ENCODE assay signal across 18 cellular contexts in genomic region chr13:84121456-84121855, GRCh38.
DNase-seq lines count a peak whose midpoint lies in the region; ATAC-seq and TF ChIP-seq lines count a peak whose summit lies in the region.
"Had no signal": no experiment of that assay in that cellular context is flagged by ENCODE, and none has a peak within 500 bp of the region (broad histone marks: within the 10 kb centered on the region; RNA-seq: fewer than 3 reads in every experiment).

No MANE protein-coding gene starts in this region.

- H3K4me2 ChIP-seq in HCT116 (ENCODE audit: low read length) = no peak overlapping the region

- POLR2A ChIA-PET in HCT116 (lab: Charles Lee) = no interaction called here
- POLR2A ChIA-PET in activated CD4-positive, alpha-beta T cell treated with anti-CD3 and anti-CD28 coated beads, Interleukin-2, amount 10 ng/mL, durations not matched to agents 7 days and 5 days (lab: Charles Lee) = no interaction called here

- no peak overlapping the region for H3K27ac Mint-ChIP-seq in activated CD4-positive, alpha-beta T cell treated with anti-CD3 and anti-CD28 coated beads, Interleukin-2, amount 10 ng/mL, durations not matched to agents 7 days and 5 days
- H3K27ac Mint-ChIP-seq: B cell; effector memory CD8-positive, alpha-beta T cell had no signal

- TF ChIP-seq CTCF in HCT116 (IDR thresholded peaks at IDR 0.05 in 2 of 3, conservative IDR thresholded peaks at IDR 0.05 in 1 of 3; ENCODE audit: borderline replicate concordance in 1 of 3, insufficient read depth in 1 of 3, low read depth in 2 of 3, low read length in 2 of 3) = no peak
- TF ChIP-seq CTCF in BE2C (IDR thresholded peaks at IDR 0.05; ENCODE audit: low read depth, low read length) = no peak

- no TSS peak for BruUV-seq in HCT116 (replicated peaks; lab: Mats Ljungman, UMichigan)

- H4K20me1 ChIP-seq in HCT116 (ENCODE audit: insufficient read depth) = no peaks in the 10 kb centered on the region

- no peaks in the 10 kb centered on the region for H3K9me3 Mint-ChIP-seq in activated CD4-positive, alpha-beta T cell treated with anti-CD3 and anti-CD28 coated beads, Interleukin-2, amount 10 ng/mL, durations not matched to agents 7 days and 5 days
- H3K9me3 Mint-ChIP-seq: effector memory CD8-positive, alpha-beta T cell had no signal

- intact Hi-C loops in HCT116 (cut with micrococcal nuclease) = no loop called here

- no peaks in the 10 kb centered on the region for H3K4me1 Mint-ChIP-seq in activated CD4-positive, alpha-beta T cell treated with anti-CD3 and anti-CD28 coated beads, Interleukin-2, amount 10 ng/mL, durations not matched to agents 7 days and 5 days
- H3K4me1 Mint-ChIP-seq: B cell had no signal

- no peak for ATAC-seq in HCT116
- no peak for ATAC-seq in HG03521 (IDR thresholded peaks at IDR 0.05; ENCODE audit: unreplicated experiment)
- ATAC-seq: effector memory CD8-positive, alpha-beta T cell had no signal

- DNase-seq in AG08396 (ENCODE audit: low spot score) (peak; percentile 6), HCT116 (ENCODE audit: low read depth, low spot score) (no peak), astrocyte of the hippocampus (ENCODE audit: low read depth, low spot score) (peak; percentile 44), iris pigment epithelial cell (ENCODE audit: low read depth) (peak; percentile 0), NCI-H526 treated with DMSO at 0.1 percent for 48 hours (lab: John Stamatoyannopoulos, UW) (no peak), BE2C (no peak)
- no peak for DNase-seq in activated CD4-positive, alpha-beta T cell treated with anti-CD3 and anti-CD28 coated beads, Interleukin-2, amount 10 ng/mL, durations not matched to agents 7 days and 5 days
- DNase-seq: activated gamma-delta T cell; effector memory CD8-positive, alpha-beta T cell; Kasumi-1; kidney; NCI-H2029 treated with DMSO at 0.1 percent for 48 hours; stimulated activated CD4-positive, alpha-beta T cell treated with anti-CD3 and anti-CD28 coated beads, Interleukin-15, amount 100 ng/mL, for 24 hours had no signal

- RAD21 ChIA-PET in HCT116 (lab: Charles Lee; ENCODE audit: low non-redundant PET in 1 of 2, low total read pairs in 2 of 2, uncharacterized antibody in 2 of 2, unreplicated experiment in 2 of 2) = no interaction called here

- no peaks in the 10 kb centered on the region for H3K79me2 ChIP-seq in HCT116 (ENCODE audit: insufficient read depth, low read length)

- no peak overlapping the region for H3K4me3 Mint-ChIP-seq in activated CD4-positive, alpha-beta T cell treated with anti-CD3 and anti-CD28 coated beads, Interleukin-2, amount 10 ng/mL, durations not matched to agents 7 days and 5 days
- H3K4me3 Mint-ChIP-seq: B cell; effector memory CD8-positive, alpha-beta T cell had no signal

- no peaks in the 10 kb centered on the region for H3K36me3 Mint-ChIP-seq in activated CD4-positive, alpha-beta T cell treated with anti-CD3 and anti-CD28 coated beads, Interleukin-2, amount 10 ng/mL, durations not matched to agents 7 days and 5 days (ENCODE audit: low read depth)

- H3K27me3 ChIP-seq in HCT116 (ENCODE audit: insufficient read depth, low read length) (no peaks in the 10 kb centered on the region), BE2C (no peaks in the 10 kb centered on the region)
- H3K27me3 ChIP-seq: breast epithelium had no signal

- H3K9me2 ChIP-seq in HCT116 (ENCODE audit: insufficient read depth) = no peaks in the 10 kb centered on the region

- peak overlapping the region; percentile 16 for H2AFZ ChIP-seq in HCT116 (ENCODE audit: low read depth, low read length, poor library complexity, severe bottlenecking)

- no peak overlapping the region for H3K4me3 ChIP-seq in HCT116 (replicated peaks in 1 of 2; ENCODE audit: low read depth in 1 of 2, low read length in 2 of 2)
- H3K4me3 ChIP-seq in BE2C (ENCODE audit: low read depth, low read length) = no peak overlapping the region
- H3K4me3 ChIP-seq: breast epithelium, SK-N-MC had no signal

- H3K36me3 ChIP-seq in HCT116 (ENCODE audit: control insufficient read depth in 1 of 2, insufficient read depth in 2 of 2, low read length in 2 of 2) (no peaks in the 10 kb centered on the region), BE2C (no peaks in the 10 kb centered on the region)
- H3K36me3 ChIP-seq: breast epithelium had no signal

- H3K9ac ChIP-seq in HCT116 (ENCODE audit: low read length) = no peak overlapping the region

- TF ChIP-seq POLR2A in HCT116 (IDR thresholded peaks at IDR 0.05; ENCODE audit: borderline replicate concordance, extremely low read depth, insufficient read depth, insufficient read length) = no peak

- H3K27me3 Mint-ChIP-seq in activated CD4-positive, alpha-beta T cell treated with anti-CD3 and anti-CD28 coated beads, Interleukin-2, amount 10 ng/mL, durations not matched to agents 7 days and 5 days = peaks cover 2% of the 10 kb centered on the region
- H3K27me3 Mint-ChIP-seq: B cell; effector memory CD8-positive, alpha-beta T cell had no signal

- CTCF ChIA-PET in HCT116 (lab: Charles Lee) = no interaction called here
- CTCF ChIA-PET in activated CD4-positive, alpha-beta T cell treated with anti-CD3 and anti-CD28 coated beads, Interleukin-2, amount 10 ng/mL, durations not matched to agents 7 days and 5 days (lab: Charles Lee) = no interaction called here

- H3K4me1 ChIP-seq in HCT116 (ENCODE audit: control insufficient read depth in 1 of 2, insufficient read depth in 2 of 2, low read length in 2 of 2) = no peaks in the 10 kb centered on the region
- no peaks in the 10 kb centered on the region for H3K4me1 ChIP-seq in BE2C
- H3K4me1 ChIP-seq: breast epithelium had no signal

- no peak overlapping the region for H3K27ac ChIP-seq in HCT116 (ENCODE audit: low read depth, low read length)
- H3K27ac ChIP-seq: breast epithelium, HL-60, SK-N-MC had no signal

- no peak for TF ChIP-seq RAD21 in HCT116 (IDR thresholded peaks at IDR 0.05; ENCODE audit: low read depth)

- H3K9me3 ChIP-seq in HCT116 (ENCODE audit: control insufficient read depth in 1 of 2, insufficient read depth in 1 of 2, low read depth in 1 of 2, low read length in 2 of 2) (0 out of 4 replicates have a peak, but pooled peaks cover 0 to 5% of the 10 kb centered on the region in 2 experiments), BE2C (no peaks in the 10 kb centered on the region)
- H3K9me3 ChIP-seq: breast epithelium had no signal

TF ChIP-seq in HCT116, 20 proteins besides CTCF, POLR2A, EP300 and RAD21 (continues in another document):
- TF ChIP-seq CEBPB (IDR thresholded peaks at IDR 0.05; ENCODE audit: low read depth) (no peak), MAX (IDR thresholded peaks at IDR 0.05) (no peak), EZH2phosphoT487 (IDR thresholded peaks at IDR 0.05; ENCODE audit: borderline replicate concordance) (no peak), CBX3 (IDR thresholded peaks at IDR 0.05; ENCODE audit: low read depth) (no peak), EZH2 (IDR thresholded peaks at IDR 0.05) (no peak), ATF3 (IDR thresholded peaks at IDR 0.05) (no peak), ZFX (IDR thresholded peaks at IDR 0.05) (no peak), ZNF274 (IDR thresholded peaks at IDR 0.05; ENCODE audit: low read depth, low read length) (no peak), ELF1 (IDR thresholded peaks at IDR 0.05; ENCODE audit: borderline replicate concordance, low read depth) (no peak), SP1 (IDR thresholded peaks at IDR 0.05; ENCODE audit: low read depth) (no peak), SIN3A (IDR thresholded peaks at IDR 0.05; ENCODE audit: low read depth) (no peak), POLR2AphosphoS5 (IDR thresholded peaks at IDR 0.05; ENCODE audit: low read depth, low read length) (no peak), FOSL1 (IDR thresholded peaks at IDR 0.05; ENCODE audit: low read depth) (no peak), SRF (IDR thresholded peaks at IDR 0.05; ENCODE audit: low read depth) (no peak), TCF7L2 (IDR thresholded peaks at IDR 0.05; ENCODE audit: borderline replicate concordance, extremely low read depth, insufficient read depth, insufficient read length) (no peak), YY1 (IDR thresholded peaks at IDR 0.05; ENCODE audit: extremely low read depth, insufficient replicate concordance, low read depth, low read length) (no peak), JUND (IDR thresholded peaks at IDR 0.05) (no peak), ZBTB33 (IDR thresholded peaks at IDR 0.05; ENCODE audit: extremely low read depth, insufficient replicate concordance, low read length) (no peak), EGR1 (IDR thresholded peaks at IDR 0.05; ENCODE audit: low read depth) (no peak)

Comparison
In these comparisons a context has a peak if more than half of its experiments do, and no peak if none do; other contexts are left out.
1. DNase-seq: peak in AG08396 (single experiment), astrocyte of the hippocampus (single experiment) and iris pigment epithelial cell (single experiment); none in HCT116 (single experiment), NCI-H526 treated with DMSO at 0.1 percent for 48 hours (single experiment), activated CD4-positive, alpha-beta T cell treated with anti-CD3 and anti-CD28 coated beads, Interleukin-2, amount 10 ng/mL, durations not matched to agents 7 days and 5 days (single experiment) and BE2C (single experiment).